ENCODE assay signal across 8 cellular contexts in the genomic region with DNA sequence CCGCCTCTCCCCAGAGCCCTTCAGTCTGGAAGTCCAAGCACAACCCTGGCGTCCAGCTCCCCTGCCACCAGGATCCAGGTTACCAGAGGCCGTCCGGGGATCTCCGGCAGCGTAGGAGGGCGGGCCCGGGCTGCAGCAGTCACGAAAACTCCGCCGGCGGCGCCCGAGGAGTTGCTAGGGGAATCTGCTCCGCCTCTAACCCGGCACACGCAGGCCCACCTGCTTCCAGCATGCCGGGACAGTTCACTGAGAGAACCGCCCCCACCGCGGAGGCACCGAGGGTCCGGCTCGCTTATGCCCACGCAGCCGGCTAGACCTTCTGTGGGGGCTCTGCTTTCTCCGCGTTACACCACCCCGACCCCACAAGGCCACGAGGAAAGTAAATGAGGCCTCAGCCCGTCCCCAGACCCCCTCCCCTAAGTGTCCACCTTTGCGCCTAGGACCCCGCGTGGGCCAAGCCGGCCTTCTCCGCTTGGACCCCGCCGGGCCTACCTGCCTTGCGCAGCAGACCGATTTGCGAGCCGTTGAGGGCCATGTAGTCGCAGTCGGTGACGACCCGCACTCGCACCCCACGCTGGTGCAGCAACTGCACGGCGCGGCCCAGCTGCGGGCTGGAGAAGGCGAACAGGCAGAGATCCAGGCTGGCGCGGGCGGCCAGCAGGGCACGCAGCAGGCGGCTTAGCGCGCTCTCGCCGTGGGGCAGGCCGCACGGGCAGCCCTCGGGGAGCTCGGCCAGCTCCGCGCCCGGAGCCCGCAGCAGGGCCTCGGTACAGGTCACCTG. TPM values are rescaled to one million over a fixed set of nuclear protein-coding genes. Genes with fewer than 3 reads are reported as not detected.
DNase-seq lines count a peak whose midpoint lies in the region; ATAC-seq and TF ChIP-seq lines count a peak whose summit lies in the region.

No MANE protein-coding gene starts in this region.

- no peak for TF ChIP-seq CTCF in SK-N-SH (IDR thresholded peaks at IDR 0.05)

- H3K4me3 Mint-ChIP-seq in activated naive CD8-positive, alpha-beta T cell treated with anti-CD3 and anti-CD28 coated beads for 36 hours: peak overlapping the region; percentile 95

- H2AFZ ChIP-seq in SK-N-SH (ENCODE audit: low read depth): peak overlapping the region; percentile 87

- TF ChIP-seq RAD21 in SK-N-SH (IDR thresholded peaks at IDR 0.05; ENCODE audit: low read length): no peak

- no peak for DNase-seq in Right ventricle myocardium inferior (ENCODE audit: missing footprints)
- DNase-seq in cardiac septum (ENCODE audit: low spot score): no peak
- peak; percentile 80 for DNase-seq in SK-N-SH
- peak; percentile 83 for DNase-seq in activated naive CD8-positive, alpha-beta T cell treated with anti-CD3 and anti-CD28 coated beads for 36 hours
- peak; percentile 52 for DNase-seq in stimulated activated CD4-positive, alpha-beta T cell treated with anti-CD3 and anti-CD28 coated beads, Interleukin-2, amount 100 ng/mL, for 4 hours (ENCODE audit: low read depth)
- DNase-seq in globus pallidus (ENCODE audit: low spot score): no peak

- no peaks in the 10 kb centered on the region for H4K20me1 ChIP-seq in SK-N-SH (ENCODE audit: insufficient read depth)

- no peak for TF ChIP-seq EP300 in SK-N-SH (IDR thresholded peaks at IDR 0.05; ENCODE audit: borderline replicate concordance in 1 of 2, low read depth in 1 of 2, low read length in 1 of 2)

- H3K4me3 ChIP-seq in SK-N-SH (ENCODE audit: low read depth in 2 of 2, low read length in 1 of 2): peak overlapping the region; percentile 57 to 65
- H3K4me3 ChIP-seq in iPS-20b (ENCODE audit: low read length): peak overlapping the region; percentile 58

- H3K27me3 Mint-ChIP-seq in activated naive CD8-positive, alpha-beta T cell treated with anti-CD3 and anti-CD28 coated beads for 36 hours: no peaks in the 10 kb centered on the region

- peaks cover 0 to 2% of the 10 kb centered on the region in 2 experiments for H3K36me3 ChIP-seq in SK-N-SH (replicated peaks in 1 of 2; ENCODE audit: control insufficient read depth in 1 of 2, insufficient read depth in 2 of 2, low read length in 1 of 2)
- no peaks in the 10 kb centered on the region for H3K36me3 ChIP-seq in iPS-20b (ENCODE audit: insufficient read depth, low read depth, low read length)

- intact Hi-C loops in Right ventricle myocardium inferior (cut with DNase I) (loop anchor here (2.0 kb wide), 2 partner anchors 15 to 23 kb away; no protein-coding TSS in a partner anchor), cardiac septum (cut with DNase I) (loop anchor here (10.0 kb wide), 1 partner anchor 201 kb away; no protein-coding TSS in a partner anchor)

- H3K4me1 Mint-ChIP-seq in activated naive CD8-positive, alpha-beta T cell treated with anti-CD3 and anti-CD28 coated beads for 36 hours: peaks cover 25% of the 10 kb centered on the region

- H3K4me2 ChIP-seq in SK-N-SH: peak overlapping the region; percentile 99

- H3K27me3 ChIP-seq in SK-N-SH (ENCODE audit: insufficient read depth): no peaks in the 10 kb centered on the region
- peaks cover 14% of the 10 kb centered on the region for H3K27me3 ChIP-seq in iPS-20b (ENCODE audit: insufficient read depth, low read length)

- peak overlapping the region; percentile 98 for H3K27ac Mint-ChIP-seq in activated naive CD8-positive, alpha-beta T cell treated with anti-CD3 and anti-CD28 coated beads for 36 hours

- ATAC-seq in Right ventricle myocardium inferior (peak; percentile 17), HG03442 (IDR thresholded peaks at IDR 0.05; ENCODE audit: unreplicated experiment) (peak; percentile 46)

- H3K9me3 ChIP-seq in SK-N-SH (no peaks in the 10 kb centered on the region), iPS-20b (ENCODE audit: insufficient read depth, low read depth, low read length) (no peaks in the 10 kb centered on the region)

- POLR2A ChIA-PET in SK-N-SH (lab: Yijun Ruan, JAX): interaction anchor here (1.0 kb wide), 1 partner anchor 9 kb away, joined by 3 read pairs; no protein-coding TSS in a partner anchor

- peaks cover 29% of the 10 kb centered on the region for H3K36me3 Mint-ChIP-seq in activated naive CD8-positive, alpha-beta T cell treated with anti-CD3 and anti-CD28 coated beads for 36 hours

- WGBS in SK-N-SH (ENCODE audit: low lambda C conversion rate): 9% methylated on average over 25 of the region's 71 CpGs

- H3F3A ChIP-seq in SK-N-SH (replicated peaks; ENCODE audit: insufficient read depth): peaks cover 17% of the 10 kb centered on the region

- peaks cover 12% of the 10 kb centered on the region; the same call in 1 of the 2 replicates for H3K79me2 ChIP-seq in SK-N-SH (ENCODE audit: insufficient read depth)

- H3K4me1 ChIP-seq in SK-N-SH (ENCODE audit: control insufficient read depth in 1 of 2, insufficient read depth in 2 of 2, low read depth in 1 of 2, low read length in 1 of 2): peaks cover 20 to 29% of the 10 kb centered on the region in 2 experiments; a peak in 3 of 4 replicates
- H3K4me1 ChIP-seq in iPS-20b (ENCODE audit: insufficient read depth, low read length): no peaks in the 10 kb centered on the region

- CTCF ChIA-PET in SK-N-SH (lab: Yijun Ruan, JAX): no interaction called here

- H3K9me2 ChIP-seq in SK-N-SH: no peaks in the 10 kb centered on the region

- H3K27ac ChIP-seq in SK-N-SH (ENCODE audit: low read depth in 2 of 2, low read length in 1 of 2) (peak overlapping the region in 1 of 2 experiments; percentile 40; a peak in 3 of 4 replicates), iPS-20b (ENCODE audit: low read length) (no peak overlapping the region)

- H3K9ac ChIP-seq in SK-N-SH (peak overlapping the region; percentile 76), iPS-20b (ENCODE audit: low read depth, low read length) (0 out of 2 replicates have a peak overlapping the region, but pooled peaks have one; percentile 27)

- no peaks in the 10 kb centered on the region for H3K9me3 Mint-ChIP-seq in activated naive CD8-positive, alpha-beta T cell treated with anti-CD3 and anti-CD28 coated beads for 36 hours

TF ChIP-seq in SK-N-SH, 30 proteins besides CTCF, POLR2A, EP300 and RAD21:
- TF ChIP-seq, protein P1, sequence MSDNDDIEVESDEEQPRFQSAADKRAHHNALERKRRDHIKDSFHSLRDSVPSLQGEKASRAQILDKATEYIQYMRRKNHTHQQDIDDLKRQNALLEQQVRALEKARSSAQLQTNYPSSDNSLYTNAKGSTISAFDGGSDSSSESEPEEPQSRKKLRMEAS (IDR thresholded peaks at IDR 0.05; ENCODE audit: low read depth): peak; percentile 61
- TF ChIP-seq TCF12 (IDR thresholded peaks at IDR 0.05): no peak
- no peak for TF ChIP-seq NRF1 (IDR thresholded peaks at IDR 0.05; ENCODE audit: low read depth, low read length)

RNA-seq across cellular contexts. Expression of a gene that starts 0.6 kb away (rescaled TPM):
- 12.9 TPM for total RNA-seq in Right ventricle myocardium inferior
- total RNA-seq in cardiac septum: 1.4 TPM
- polyA plus RNA-seq in SK-N-SH (2012; rRNA removed): 3.7 and 4.5 TPM in 2 replicates
- polyA plus RNA-seq in SK-N-SH (2012; cell fraction: cytosol; rRNA removed): 4.3 and 4.9 TPM in 2 replicates
- 3.8 and 6.5 TPM in 2 replicates for polyA plus RNA-seq in SK-N-SH (2012; cell fraction: nucleus; rRNA removed)
- total RNA-seq in activated naive CD8-positive, alpha-beta T cell treated with anti-CD3 and anti-CD28 coated beads for 36 hours: 10 to 100 TPM; 19.4 to 19.5 TPM

RNA-seq across cellular contexts. Expression of a gene that starts 31.4 kb away (rescaled TPM):
- total RNA-seq in Right ventricle myocardium inferior (56.4 TPM), cardiac septum (36.1 TPM)
- 14.6 and 18.0 TPM in 2 replicates for polyA plus RNA-seq in SK-N-SH (2012; rRNA removed)
- 3.8 and 5.7 TPM in 2 replicates for polyA plus RNA-seq in SK-N-SH (2012; cell fraction: cytosol; rRNA removed)
- 83.5 and 87.5 TPM in 2 replicates for polyA plus RNA-seq in SK-N-SH (2012; cell fraction: nucleus; rRNA removed)
- total RNA-seq in activated naive CD8-positive, alpha-beta T cell treated with anti-CD3 and anti-CD28 coated beads for 36 hours: 10 to 100 TPM; 21.3 to 22.7 TPM

Comparison
In these comparisons a context has a peak if more than half of its experiments do, and no peak if none do; other contexts are left out.
1. DNase-seq: peak in SK-N-SH (single experiment), activated naive CD8-positive, alpha-beta T cell treated with anti-CD3 and anti-CD28 coated beads for 36 hours (single experiment) and stimulated activated CD4-positive, alpha-beta T cell treated with anti-CD3 and anti-CD28 coated beads, Interleukin-2, amount 100 ng/mL, for 4 hours (single experiment); none in Right ventricle myocardium inferior (single experiment), cardiac septum (single experiment) and globus pallidus (single experiment).